Comparison of ENCODE assay signal across 11 cellular contexts in genomic region chr19:39196860-39197562, GRCh38. TPM values are rescaled to one million over a fixed set of nuclear protein-coding genes. Genes with fewer than 3 reads are reported as not detected.
DNase-seq lines count a peak whose midpoint lies in the region; ATAC-seq and TF ChIP-seq lines count a peak whose summit lies in the region.
"Had no signal": no experiment of that assay in that cellular context is flagged by ENCODE, and none has a peak within 500 bp of the region (broad histone marks: within the 10 kb centered on the region; RNA-seq: fewer than 3 reads in every experiment).

Gene NCCRP1, plus strand, starts transcription at chr19:39196964. Its CDS starts 19 bp downstream, at chr19:39196983.

- peaks cover 26% of the 10 kb centered on the region for H3K4me1 Mint-ChIP-seq in CD8-positive, alpha-beta T cell (ENCODE audit: low read depth)
- peaks cover 21% of the 10 kb centered on the region for H3K4me1 Mint-ChIP-seq in GM23338
- peaks cover 11 to 30% (median 22%) of the 10 kb centered on the region in 4 donors for H3K4me1 Mint-ChIP-seq in naive thymus-derived CD8-positive, alpha-beta T cell

- CTCF ChIA-PET in CD8-positive, alpha-beta T cell (lab: Charles Lee), result interaction anchor here (0.9 kb wide), 1 partner anchor 146 kb away, joined by 3 read pairs; no protein-coding TSS in a partner anchor
- CTCF ChIA-PET in mammary epithelial cell (lab: Charles Lee; ENCODE audit: low non-redundant PET), result interaction anchor here (0.8 kb wide), 1 partner anchor 593 kb away, joined by 4 read pairs; no protein-coding TSS in a partner anchor

- H3K9me3 Mint-ChIP-seq in CD8-positive, alpha-beta T cell, result no peaks in the 10 kb centered on the region
- peaks cover 3% of the 10 kb centered on the region; the same call in 2 of the 3 replicates for H3K9me3 Mint-ChIP-seq in GM23338
- no peaks in the 10 kb centered on the region for H3K9me3 Mint-ChIP-seq in naive thymus-derived CD8-positive, alpha-beta T cell

- no TSS peak for BruUV-seq in mammary epithelial cell (replicated peaks; lab: Mats Ljungman, UMichigan)

- H3K79me2 ChIP-seq in GM23338 (replicated peaks; ENCODE audit: insufficient read depth) (no peaks in the 10 kb centered on the region), mammary epithelial cell (ENCODE audit: insufficient read depth, low read length) (no peaks in the 10 kb centered on the region)

- H3K4me2 ChIP-seq in GM23338, result peak within 1 kb of the TSS; percentile 78
- H3K4me2 ChIP-seq in mammary epithelial cell (ENCODE audit: insufficient read depth, low read depth, low read length), result peak within 1 kb of the TSS; percentile 69
- H3K4me2 ChIP-seq: KMS-11 had no signal

- H3K36me3 ChIP-seq in CD8-positive, alpha-beta T cell (ENCODE audit: insufficient read depth, low read length), result no peaks in the 10 kb centered on the region
- H3K36me3 ChIP-seq in GM23338 (ENCODE audit: insufficient read depth) (no peaks in the 10 kb centered on the region), mammary epithelial cell (ENCODE audit: insufficient read depth, low read length) (no peaks in the 10 kb centered on the region)

- H3K4me3 Mint-ChIP-seq in CD8-positive, alpha-beta T cell, result peak within 1 kb of the TSS; percentile 59
- peak within 1 kb of the TSS; percentile 72 for H3K4me3 Mint-ChIP-seq in GM23338
- peak within 1 kb of the TSS; percentile 29 to 85 (median 72) for H3K4me3 Mint-ChIP-seq in naive thymus-derived CD8-positive, alpha-beta T cell

- H3F3A ChIP-seq in GM23338 (replicated peaks; ENCODE audit: low read depth), result no peaks in the 10 kb centered on the region

- H3K9ac ChIP-seq in mammary epithelial cell (ENCODE audit: insufficient read depth, low read length), result no peak within 1 kb of the TSS
- H3K9ac ChIP-seq: KMS-11 had no signal

- peaks cover 57% of the 10 kb centered on the region for H3K27me3 Mint-ChIP-seq in CD8-positive, alpha-beta T cell (ENCODE audit: low read depth)
- H3K27me3 Mint-ChIP-seq in GM23338 (ENCODE audit: insufficient read depth, low read depth, poor library complexity), result peaks cover 40% of the 10 kb centered on the region
- peaks cover 23 to 88% (median 44%) of the 10 kb centered on the region in 5 donors for H3K27me3 Mint-ChIP-seq in naive thymus-derived CD8-positive, alpha-beta T cell

- H3K27me3 ChIP-seq in CD8-positive, alpha-beta T cell (ENCODE audit: insufficient read depth, low read length), result peaks cover 7% of the 10 kb centered on the region
- H3K27me3 ChIP-seq in GM23338 (ENCODE audit: insufficient read depth) (peaks cover 30% of the 10 kb centered on the region), mammary epithelial cell (ENCODE audit: insufficient read depth, low read length) (peaks cover 10% of the 10 kb centered on the region)

- H2AFZ ChIP-seq in GM23338, result peak within 1 kb of the TSS; percentile 70
- peak within 1 kb of the TSS; percentile 10 for H2AFZ ChIP-seq in mammary epithelial cell (ENCODE audit: low read depth, low read length)

- H3K27ac Mint-ChIP-seq in CD8-positive, alpha-beta T cell, result no peak within 1 kb of the TSS
- H3K27ac Mint-ChIP-seq in GM23338, result no peak within 1 kb of the TSS
- H3K27ac Mint-ChIP-seq in naive thymus-derived CD8-positive, alpha-beta T cell, result peak within 1 kb of the TSS in 1 of 10 donors; percentile 33

- H3K4me3 ChIP-seq in CD8-positive, alpha-beta T cell (ENCODE audit: low read depth, low read length), result no peak within 1 kb of the TSS
- H3K4me3 ChIP-seq in GM23338 (peak within 1 kb of the TSS; percentile 55), mammary epithelial cell (replicated peaks in 1 of 3; ENCODE audit: insufficient read depth in 1 of 3, low read depth in 2 of 3, low read length in 3 of 3) (no peak within 1 kb of the TSS)

- DNase-seq in CD8-positive, alpha-beta T cell, result no peak
- DNase-seq in GM23338 (ENCODE audit: low spot score), result peak; percentile 81
- no peak for DNase-seq in mammary epithelial cell
- peak in 1 of 10 donors; percentile 10 for DNase-seq in naive thymus-derived CD8-positive, alpha-beta T cell
- no peak for DNase-seq in glomerular visceral epithelial cell (ENCODE audit: extremely low spot score)
- no peak for DNase-seq in SIG-M5 treated with dmso at 0.1 percent for 504 hours (lab: John Stamatoyannopoulos, UW; ENCODE audit: unreplicated experiment)
- DNase-seq: stimulated activated CD4-positive, alpha-beta T cell treated with anti-CD3 and anti-CD28 coated beads, Interleukin-12 subunit alpha, Interleukin-12 subunit beta, amount 100 ng/mL, for 4 hours had no signal

- H3K9me3 ChIP-seq in CD8-positive, alpha-beta T cell (ENCODE audit: low read length), result no peaks in the 10 kb centered on the region
- H3K9me3 ChIP-seq in mammary epithelial cell (replicated peaks; ENCODE audit: insufficient read depth, low read length), result no peaks in the 10 kb centered on the region

- no peak within 1 kb of the TSS for H3K27ac ChIP-seq in CD8-positive, alpha-beta T cell (ENCODE audit: low read depth, low read length)
- H3K27ac ChIP-seq in GM23338 (ENCODE audit: low read depth) (no peak within 1 kb of the TSS), mammary epithelial cell (ENCODE audit: insufficient read depth, low read depth, low read length) (no peak within 1 kb of the TSS)
- H3K27ac ChIP-seq: KMS-11 had no signal

- no peaks in the 10 kb centered on the region for H3K9me2 ChIP-seq in GM23338 (ENCODE audit: insufficient read depth)

- ATAC-seq in CD8-positive, alpha-beta T cell, result peak; percentile 17
- ATAC-seq in GM23338, result peak; percentile 78
- peak; percentile 34 to 59 for ATAC-seq in naive thymus-derived CD8-positive, alpha-beta T cell
- no peak for ATAC-seq in GM21360 (IDR thresholded peaks at IDR 0.05; ENCODE audit: unreplicated experiment)

- peaks cover 20% of the 10 kb centered on the region for H3K4me1 ChIP-seq in CD8-positive, alpha-beta T cell (ENCODE audit: insufficient read depth, low read length)
- H3K4me1 ChIP-seq in GM23338 (ENCODE audit: insufficient read depth) (peaks cover 6% of the 10 kb centered on the region), mammary epithelial cell (ENCODE audit: insufficient read depth, low read length) (peaks cover 16% of the 10 kb centered on the region)

- intact Hi-C loops in CD8-positive, alpha-beta T cell (cut with DNase I, micrococcal nuclease), result no loop called here
- intact Hi-C loops in mammary epithelial cell (cut with micrococcal nuclease), result no loop called here

- H4K20me1 ChIP-seq in GM23338 (replicated peaks; ENCODE audit: insufficient read depth), result no peaks in the 10 kb centered on the region
- no peaks in the 10 kb centered on the region for H4K20me1 ChIP-seq in mammary epithelial cell (ENCODE audit: insufficient read depth, low read length)

- H3K36me3 Mint-ChIP-seq in CD8-positive, alpha-beta T cell, result no peaks in the 10 kb centered on the region
- no peaks in the 10 kb centered on the region; the same call in 2 of the 3 replicates for H3K36me3 Mint-ChIP-seq in GM23338 (ENCODE audit: low read depth)
- no peaks in the 10 kb centered on the region for H3K36me3 Mint-ChIP-seq in naive thymus-derived CD8-positive, alpha-beta T cell

- no CpG with 5 or more reads among the region's 51 CpGs for WGBS in mammary epithelial cell (ENCODE audit: low coverage, missing lambda C conversion rate)

- POLR2A ChIA-PET in CD8-positive, alpha-beta T cell (lab: Charles Lee), result no interaction called here
- POLR2A ChIA-PET in naive thymus-derived CD8-positive, alpha-beta T cell (lab: Charles Lee), result no interaction called here

- in situ Hi-C loops in mammary epithelial cell (cut with MboI; ENCODE audit: low sequenced_read_pairs in 2 of 2), result no loop called here

- no peak for TF ChIP-seq CTCF in CD8-positive, alpha-beta T cell (IDR thresholded peaks at IDR 0.05)
- TF ChIP-seq CTCF in GM23338 (conservative IDR thresholded peaks at IDR 0.05; ENCODE audit: low read depth in 2 of 2), result no peak
- TF ChIP-seq CTCF in mammary epithelial cell (conservative IDR thresholded peaks at IDR 0.05 in 1 of 2, IDR thresholded peaks at IDR 0.05 in 1 of 2; ENCODE audit: extremely low read depth in 1 of 2, insufficient read depth in 1 of 2, low read depth in 1 of 2, low read length in 2 of 2), result no peak

- dilution Hi-C loops in mammary epithelial cell (cut with HindIII; ENCODE audit: low sequenced_read_pairs), result no loop called here

TF ChIP-seq in GM23338, 12 proteins besides CTCF, POLR2A, EP300 and RAD21:
- TF ChIP-seq EZH2phosphoT487 (IDR thresholded peaks at IDR 0.05; ENCODE audit: unreplicated experiment) (no peak), EZH2 (IDR thresholded peaks at IDR 0.05; ENCODE audit: low read depth, unreplicated experiment) (peak; percentile 48), POLR2AphosphoS5 (IDR thresholded peaks at IDR 0.05; ENCODE audit: low read depth) (0 out of 2 replicates have a peak, but pooled peaks have one; percentile 43)

RNA-seq across cellular contexts. Expression of gene NCCRP1, which starts in this region (rescaled TPM):
- total RNA-seq in CD8-positive, alpha-beta T cell, result not detected
- total RNA-seq in GM23338 (2014; rRNA removed; shearing (Covaris generic)), result 3.8 and 6.2 TPM in 2 replicates
- polyA plus RNA-seq in GM23338 (2016; fragmentation: Nextera tagmentation; extraction: Ambion mirVana) (2.8 and 3.6 TPM in 2 replicates), mammary epithelial cell (0.84 TPM)
- total RNA-seq in mammary epithelial cell, result under 1 TPM; 0.31 to 0.50 TPM
- 1.4 TPM for polyA minus RNA-seq in mammary epithelial cell
- not detected for total RNA-seq in naive thymus-derived CD8-positive, alpha-beta T cell
- not detected for polyA plus RNA-seq in naive thymus-derived CD8-positive, alpha-beta T cell
- total RNA-seq: activated CD8-positive, alpha-beta memory T cell treated with anti-CD3 and anti-CD28 coated beads for 36 hours; temporal lobe had no signal

Comparison
In these comparisons a context has a peak if more than half of its experiments do, and no peak if none do; other contexts are left out.
1. Peak in ATAC-seq in CD8-positive, alpha-beta T cell; RNA of the gene not detected or under 1 TPM.
2. Peak in ATAC-seq in naive thymus-derived CD8-positive, alpha-beta T cell; RNA of the gene not detected or under 1 TPM.